16 cellular contexts compared by ENCODE assay signal in genomic region chr12:27531916-27532315, GRCh38.
"Had no signal": no experiment of that assay in that cellular context is flagged by ENCODE, and none has a peak within 500 bp of the region (broad histone marks: within the 10 kb centered on the region; RNA-seq: fewer than 3 reads in every experiment).

No MANE protein-coding gene starts in this region.

- H3K9me3 ChIP-seq: lower lobe of right lung, tibial artery, uterus had no signal

- H3K36me3 ChIP-seq: lower lobe of right lung, uterus had no signal

- H3K4me3 ChIP-seq: lower lobe of right lung, tibial artery, uterus had no signal

- DNase-seq: activated B cell treated with CpG ODN at 0.5 μM for 24 hours; activated CD4-positive, alpha-beta T cell treated with anti-CD3 and anti-CD28 coated beads for 48 hours; activated CD8-positive, alpha-beta T cell treated with anti-CD3 and anti-CD28 coated beads for 36 hours; activated effector memory CD4-positive, alpha-beta T cell treated with anti-CD3 and anti-CD28 coated beads, Interleukin-2, amount 50 U/mL, for 16 hours; activated T-cell treated with anti-CD3 and anti-CD28 coated beads, Interleukin-2, amount 50 U/mL, for 48 hours; amniotic stem cell; brain microvascular endothelial cell; dorsolateral prefrontal cortex; endodermal cell; erythroblast; lower lobe of right lung; stimulated activated CD4-positive, alpha-beta T cell treated with anti-CD3 and anti-CD28 coated beads, Interleukin-1b, Interleukin-23, amount 100 ng/mL, for 48 hours; SW 1271; tibial artery; uterus had no signal

- ATAC-seq: activated CD8-positive, alpha-beta T cell treated with anti-CD3 and anti-CD28 coated beads for 36 hours; activated naive CD4-positive, alpha-beta T cell treated with anti-CD3 and anti-CD28 coated beads, Interleukin-2, amount 50 U/mL, for 72 hours; lower lobe of right lung had no signal

- H3K4me1 ChIP-seq: uterus had no signal

- H3K27ac ChIP-seq: lower lobe of right lung, tibial artery, uterus had no signal

- H3K27me3 ChIP-seq: brain microvascular endothelial cell, dorsolateral prefrontal cortex, tibial artery, uterus had no signal
